ENCODE assay signal across 30 cellular contexts in genomic region chr2:170670651-170671050, GRCh38. TPM values are rescaled to one million over a fixed set of nuclear protein-coding genes. Genes with fewer than 3 reads are reported as not detected.
"Had no signal": no experiment of that assay in that cellular context is flagged by ENCODE, and none has a peak within 500 bp of the region (broad histone marks: within the 10 kb centered on the region; RNA-seq: fewer than 3 reads in every experiment).

No MANE protein-coding gene starts in this region.

- H3K36me3 ChIP-seq: adrenal gland, ascending aorta, brain microvascular endothelial cell, breast epithelium, cardiac muscle cell had no signal

- DNase-seq: activated effector memory CD4-positive, alpha-beta T cell treated with anti-CD3 and anti-CD28 coated beads, Interleukin-2, amount 50 U/mL, for 16 hours; activated effector memory CD4-positive, alpha-beta T cell treated with Interleukin-2 at 50 U/mL for 16 hours; activated gamma-delta T cell; activated gamma-delta T cell treated with Interleukin-2 at 50 U/mL for 16 hours; activated naive CD4-positive, alpha-beta T cell; activated naive CD4-positive, alpha-beta T cell treated with anti-CD3 and anti-CD28 coated beads for 36 hours; activated naive CD4-positive, alpha-beta T cell treated with anti-CD3 and anti-CD28 coated beads, Interleukin-2, amount 10 ng/mL, durations not matched to agents 7 days and 5 days; activated naive CD4-positive, alpha-beta T cell treated with anti-CD3 and anti-CD28 coated beads, Interleukin-2, amount 50 U/mL, for 16 hours; activated naive CD4-positive, alpha-beta T cell treated with Interleukin-2 at 50 U/mL for 16 hours; activated naive CD8-positive, alpha-beta T cell treated with anti-CD3 and anti-CD28 coated beads for 36 hours; activated naive CD8-positive, alpha-beta T cell treated with anti-CD3 and anti-CD28 coated beads, Interleukin-2, amount 10 ng/mL, durations not matched to agents 7 days and 5 days; activated naive CD8-positive, alpha-beta T cell treated with anti-CD3 and anti-CD28 coated beads, Interleukin-2, amount 50 U/mL, for 24 hours; activated T-cell treated with anti-CD3 and anti-CD28 coated beads, Interleukin-2, amount 50 U/mL, for 1 hour; activated T-cell treated with anti-CD3 and anti-CD28 coated beads, Interleukin-2, amount 50 U/mL, for 24 hours; activated T-cell treated with anti-CD3 and anti-CD28 coated beads, Interleukin-2, amount 50 U/mL, for 4 hours; activated T-cell treated with anti-CD3 and anti-CD28 coated beads, Interleukin-2, amount 50 U/mL, for 48 hours; activated T-cell treated with anti-CD3 and anti-CD28 coated beads, Interleukin-2, amount 50 U/mL, for 72 hours; adrenal gland; amniotic stem cell; amygdala; anterior cingulate cortex; aorta; body of pancreas; brain microvascular endothelial cell; caudate nucleus; central memory CD4-positive, alpha-beta T cell; cerebellar nuclear complex had no signal

- H3K27ac ChIP-seq: adrenal gland, ascending aorta, body of pancreas, brain microvascular endothelial cell, breast epithelium, cardiac muscle cell had no signal

- H3K4me1 ChIP-seq: adrenal gland, ascending aorta, body of pancreas, breast epithelium had no signal

- H3K9me3 ChIP-seq: adrenal gland, ascending aorta, body of pancreas, breast epithelium had no signal

- H3K27me3 ChIP-seq: adrenal gland, ascending aorta, body of pancreas, brain microvascular endothelial cell, breast epithelium, cardiac muscle cell had no signal

- H3K4me3 ChIP-seq: adrenal gland, ascending aorta, body of pancreas, breast epithelium, cardiac muscle cell had no signal

RNA-seq across cellular contexts. Expression of gene SP5, which starts 44.5 kb away (rescaled TPM):
- polyA plus RNA-seq: aorta, cardiac muscle cell had no signal
